ENCODE assay signal across 6 cellular contexts in the genomic region with DNA sequence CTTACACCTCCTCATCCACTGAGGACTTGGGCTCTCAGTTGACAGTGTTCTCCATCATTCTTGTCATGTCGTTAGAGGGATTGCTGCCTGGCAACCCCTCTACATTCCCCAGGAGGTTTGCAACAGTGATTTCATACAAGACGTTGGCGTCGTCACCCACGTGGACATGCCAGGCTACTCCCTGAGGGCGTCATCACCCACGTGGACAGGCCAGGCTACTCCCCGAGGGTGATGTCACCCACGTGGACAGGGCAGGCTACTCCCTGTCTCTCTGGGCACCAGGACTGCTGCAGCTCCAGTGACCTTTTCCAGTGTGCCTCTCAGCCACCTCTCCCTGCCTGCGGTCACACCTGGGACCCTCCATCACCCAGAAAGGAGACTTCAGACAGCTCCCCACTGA.
DNase-seq lines count a peak whose midpoint lies in the region; ATAC-seq, FAIRE-seq and TF ChIP-seq lines count a peak whose summit lies in the region.
"Not testable (repeated sequence)": the region's sequence is repeated elsewhere in the genome, so short reads cannot be mapped to it uniquely, and the experiment has no call there.

No MANE protein-coding gene starts in this region.

- H3K36me3 ChIP-seq in BLaER1 treated with 17β-estradiol and CSF1 and Interleukin-3, amounts not matched to agents 10 nM and 100 nM; Panc1 (ENCODE audit: control insufficient read depth, insufficient read depth, low read length); HepG2 (replicated peaks in 1 of 2; ENCODE audit: control insufficient read depth in 1 of 2, insufficient read depth in 2 of 2, low read length in 2 of 2): not testable (repeated sequence)

- H3K9ac ChIP-seq in BLaER1 treated with 17β-estradiol and CSF1 and Interleukin-3, amounts not matched to agents 10 nM and 100 nM; HepG2 (ENCODE audit: insufficient read depth, low read depth, low read length): not testable (repeated sequence)

- intact Hi-C loops in Panc1 (cut with micrococcal nuclease; ENCODE audit: unreplicated experiment), result loop anchor here (5.0 kb wide), 1 partner anchor 394 kb away; no protein-coding TSS in a partner anchor
- intact Hi-C loops in HepG2 (cut with micrococcal nuclease; ENCODE audit: unreplicated experiment), result not testable (repeated sequence)

- H3K4me1 ChIP-seq in BLaER1 treated with 17β-estradiol and CSF1 and Interleukin-3, amounts not matched to agents 10 nM and 100 nM, result peaks cover 0 to 30% (median 25%) of the 10 kb centered on the region in 10 experiments; a peak in 17 of 20 replicates
- H3K4me1 ChIP-seq in Panc1 (ENCODE audit: control insufficient read depth, insufficient read depth, low read length); HepG2 (ENCODE audit: insufficient read depth, low read length): not testable (repeated sequence)

- 50% methylated on average over 2 of the region's 10 CpGs for whole genome bisulfite sequencing in HepG2 (ENCODE audit: low lambda C conversion rate)

- not testable (repeated sequence) for BruUV-seq in Panc1 (replicated peaks; lab: Mats Ljungman, UMichigan); HepG2 (replicated peaks; lab: Mats Ljungman, UMichigan)

- in situ Hi-C loops in Panc1 (cut with HindIII; ENCODE audit: low pct_unique_long_range_greater_than_20kb, low sequenced_read_pairs), result not testable (repeated sequence)
- in situ Hi-C loops in HepG2 (cut with HindIII; ENCODE audit: extremely low pct_ligation_motif_present, low pct_unique_long_range_greater_than_20kb), result loop anchor here (10.0 kb wide), 1 partner anchor 57 kb away; no protein-coding TSS in a partner anchor

- H3K36me3 Mint-ChIP-seq in brain, naive B cell: not testable (repeated sequence)
- H3K36me3 Mint-ChIP-seq in stimulated activated memory B cell treated with anti-CD40 and anti-IgM and Interleukin-4, amounts not matched to agents 10 μg/mL and 1 μg/mL and 100 μg/mL, for 72 hours, result peaks cover 22% of the 10 kb centered on the region

- H3K9me3 ChIP-seq in BLaER1 treated with 17β-estradiol and CSF1 and Interleukin-3, amounts not matched to agents 10 nM and 100 nM (replicated peaks in 1 of 11), result peaks cover 0 to 13% (median 0%) of the 10 kb centered on the region in 11 experiments; a peak in 4 of 22 replicates
- H3K9me3 ChIP-seq in Panc1 (ENCODE audit: control insufficient read depth, insufficient read depth, low read depth, low read length); HepG2 (ENCODE audit: low read length): not testable (repeated sequence)

- H3K4me3 Mint-ChIP-seq in brain; stimulated activated memory B cell treated with anti-CD40 and anti-IgM and Interleukin-4, amounts not matched to agents 10 μg/mL and 1 μg/mL and 100 μg/mL, for 72 hours: not testable (repeated sequence)
- peak overlapping the region in 3 of 8 donors; percentile 3 to 29 (median 22) for H3K4me3 Mint-ChIP-seq in naive B cell

- H3K4me2 ChIP-seq in BLaER1 treated with 17β-estradiol and CSF1 and Interleukin-3, amounts not matched to agents 10 nM and 100 nM, result peak overlapping the region in 7 of 11 experiments; percentile 61 to 71 (median 67); a peak in 13 of 22 replicates
- H3K4me2 ChIP-seq in HepG2 (ENCODE audit: low read depth, low read length), result not testable (repeated sequence)

- POLR2A ChIA-PET in Panc1 (lab: Charles Lee); HepG2 (lab: Yijun Ruan, JAX): not testable (repeated sequence)

- TF ChIP-seq EP300 in HepG2 (IDR thresholded peaks at IDR 0.05; ENCODE audit: low read depth in 2 of 2, low read length in 2 of 2); HepG2 (CRISPR knock-in tag; IDR thresholded peaks at IDR 0.05; ENCODE audit: borderline replicate concordance): not testable (repeated sequence)

- CTCF ChIA-PET in Panc1 (lab: Charles Lee); HepG2 (lab: Yijun Ruan, JAX; ENCODE audit: low intra/inter-chr PET ratio, low total read pairs): not testable (repeated sequence)

- H3K79me2 ChIP-seq in HepG2 (ENCODE audit: insufficient read depth, low read length), result not testable (repeated sequence)

- not testable (repeated sequence) for H3K27me3 ChIP-seq in BLaER1 treated with 17β-estradiol and CSF1 and Interleukin-3, amounts not matched to agents 10 nM and 100 nM; Panc1 (ENCODE audit: control insufficient read depth, insufficient read depth, low read length); HepG2 (ENCODE audit: control insufficient read depth in 1 of 2, insufficient read depth in 2 of 2, low read length in 2 of 2)

- peak overlapping the region in 1 of 11 experiments; percentile 69; a peak in 2 of 22 replicates for H3K27ac ChIP-seq in BLaER1 treated with 17β-estradiol and CSF1 and Interleukin-3, amounts not matched to agents 10 nM and 100 nM
- not testable (repeated sequence) for H3K27ac ChIP-seq in Panc1 (ENCODE audit: low read length); HepG2 (ENCODE audit: extremely low read length, insufficient read depth, low read length)

- not testable (repeated sequence) for H3K27me3 Mint-ChIP-seq in brain; naive B cell; stimulated activated memory B cell treated with anti-CD40 and anti-IgM and Interleukin-4, amounts not matched to agents 10 μg/mL and 1 μg/mL and 100 μg/mL, for 72 hours

- DNase-seq in Panc1 (ENCODE audit: low read depth, low spot score); HepG2 (ENCODE audit: low spot score); naive B cell: not testable (repeated sequence)

- ATAC-seq in Panc1, result 0 out of 2 replicates have a peak, but pooled peaks have one; percentile 17
- ATAC-seq in HepG2; naive B cell (ENCODE audit: low read depth in 2 of 2); stimulated activated memory B cell treated with anti-CD40 and anti-IgM and Interleukin-4, amounts not matched to agents 10 μg/mL and 1 μg/mL and 100 μg/mL, for 72 hours: not testable (repeated sequence)

- not testable (repeated sequence) for H2AFZ ChIP-seq in HepG2 (ENCODE audit: low read length)

- not testable (repeated sequence) for TF ChIP-seq POLR2A in HepG2 (IDR thresholded peaks at IDR 0.05; ENCODE audit: insufficient read depth in 1 of 2, low read depth in 2 of 2, low read length in 2 of 2)

- FAIRE-seq in HepG2 (lab: Jason Lieb, UNC), result not testable (repeated sequence)

- H3K9me3 Mint-ChIP-seq in brain; naive B cell; stimulated activated memory B cell treated with anti-CD40 and anti-IgM and Interleukin-4, amounts not matched to agents 10 μg/mL and 1 μg/mL and 100 μg/mL, for 72 hours: not testable (repeated sequence)

- not testable (repeated sequence) for TF ChIP-seq RAD21 in HepG2 (CRISPR knock-in tag; IDR thresholded peaks at IDR 0.05)

- H3K4me1 Mint-ChIP-seq in brain, result peaks cover 10% of the 10 kb centered on the region
- H3K4me1 Mint-ChIP-seq in naive B cell, result peaks cover 13 to 29% (median 25%) of the 10 kb centered on the region in 3 donors
- peaks cover 28% of the 10 kb centered on the region for H3K4me1 Mint-ChIP-seq in stimulated activated memory B cell treated with anti-CD40 and anti-IgM and Interleukin-4, amounts not matched to agents 10 μg/mL and 1 μg/mL and 100 μg/mL, for 72 hours

- H4K20me1 ChIP-seq in BLaER1 treated with 17β-estradiol and CSF1 and Interleukin-3, amounts not matched to agents 10 nM and 100 nM; HepG2 (ENCODE audit: insufficient read depth, low read length): not testable (repeated sequence)

- H3K27ac Mint-ChIP-seq in brain (peak overlapping the region in 3 of 5 experiments; percentile 25 to 53 (median 48)), naive B cell (peak overlapping the region in 4 of 6 donors; percentile 49 to 93 (median 74))
- peak overlapping the region; percentile 19 for H3K27ac Mint-ChIP-seq in stimulated activated memory B cell treated with anti-CD40 and anti-IgM and Interleukin-4, amounts not matched to agents 10 μg/mL and 1 μg/mL and 100 μg/mL, for 72 hours

- TF ChIP-seq CTCF in Panc1 (IDR thresholded peaks at IDR 0.05); brain (conservative IDR thresholded peaks at IDR 0.05); HepG2 (CRISPR knock-in tag; IDR thresholded peaks at IDR 0.05): not testable (repeated sequence)

- H3K4me3 ChIP-seq in BLaER1 treated with 17β-estradiol and CSF1 and Interleukin-3, amounts not matched to agents 10 nM and 100 nM; Panc1 (ENCODE audit: low read depth in 2 of 2, low read length in 2 of 2); HepG2 (replicated peaks in 1 of 3; ENCODE audit: insufficient read depth in 1 of 3, low read depth in 2 of 3, low read length in 3 of 3): not testable (repeated sequence)

TF ChIP-seq in HepG2, 621 proteins besides CTCF, POLR2A, EP300 and RAD21:
- TF ChIP-seq, protein P1, sequence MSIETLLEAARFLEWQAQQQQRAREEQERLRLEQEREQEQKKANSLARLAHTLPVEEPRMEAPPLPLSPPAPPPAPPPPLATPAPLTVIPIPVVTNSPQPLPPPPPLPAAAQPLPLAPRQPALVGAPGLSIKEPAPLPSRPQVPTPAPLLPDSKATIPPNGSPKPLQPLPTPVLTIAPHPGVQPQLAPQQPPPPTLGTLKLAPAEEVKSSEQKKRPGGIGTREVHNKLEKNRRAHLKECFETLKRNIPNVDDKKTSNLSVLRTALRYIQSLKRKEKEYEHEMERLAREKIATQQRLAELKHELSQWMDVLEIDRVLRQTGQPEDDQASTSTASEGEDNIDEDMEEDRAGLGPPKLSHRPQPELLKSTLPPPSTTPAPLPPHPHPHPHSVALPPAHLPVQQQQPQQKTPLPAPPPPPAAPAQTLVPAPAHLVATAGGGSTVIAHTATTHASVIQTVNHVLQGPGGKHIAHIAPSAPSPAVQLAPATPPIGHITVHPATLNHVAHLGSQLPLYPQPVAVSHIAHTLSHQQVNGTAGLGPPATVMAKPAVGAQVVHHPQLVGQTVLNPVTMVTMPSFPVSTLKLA (IDR thresholded peaks at IDR 0.05), result peak; percentile 86
TF ChIP-seq in HepG2: peak in this region for 1; not testable (repeated sequence) for 620.

Comparison
In these comparisons a context has a peak if more than half of its experiments do, and no peak if none do; other contexts are left out.
1. H3K27ac Mint-ChIP-seq: peak in every context shown above with its lines; median percentile 74 in naive B cell; 48 in brain; 19 in stimulated activated memory B cell treated with anti-CD40 and anti-IgM and Interleukin-4, amounts not matched to agents 10 μg/mL and 1 μg/mL and 100 μg/mL, for 72 hours.